ENCODE assay signal across 16 cellular contexts in the genomic region with DNA sequence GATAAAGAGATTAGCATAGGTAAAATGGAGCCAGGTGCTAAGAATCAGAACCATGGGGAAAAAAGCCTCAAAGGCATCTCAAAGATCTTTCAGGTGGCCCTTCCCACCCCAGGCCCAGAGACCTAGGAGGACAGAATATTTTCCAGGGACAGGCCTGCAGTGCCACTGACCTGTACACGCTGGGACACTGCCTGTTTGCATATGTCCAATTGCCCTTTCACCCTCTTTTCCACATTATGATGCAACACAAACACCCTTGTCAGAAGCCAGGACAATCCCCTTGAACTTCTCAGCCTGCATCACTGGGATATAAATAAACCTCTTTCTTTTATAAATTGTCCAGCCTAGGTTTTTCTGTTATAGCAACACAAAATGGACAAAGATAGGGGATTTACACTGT.
DNase-seq lines count a peak whose midpoint lies in the region; ATAC-seq and TF ChIP-seq lines count a peak whose summit lies in the region.
"Had no signal": no experiment of that assay in that cellular context is flagged by ENCODE, and none has a peak within 500 bp of the region (broad histone marks: within the 10 kb centered on the region; RNA-seq: fewer than 3 reads in every experiment).

No MANE protein-coding gene starts in this region.

- no peak for DNase-seq in Right ventricle myocardium superior
- DNase-seq in left ventricle myocardium inferior: no peak
- no peak for DNase-seq in left ventricle myocardium superior
- peak; percentile 78 for DNase-seq in left lobe of liver (ENCODE audit: low spot score)
- DNase-seq in HCEC 1CT: no peak
- DNase-seq in AG20443 (ENCODE audit: low spot score): no peak
- DNase-seq: BE2C; C1 segment of cervical spinal cord; CD4-positive, CD25-positive, alpha-beta regulatory T cell; CD8-positive, alpha-beta memory T cell; COR-L47; DMS 273 treated with DMSO at 0.1 percent for 48 hours; DMS79; GDM1; GOT3; H7 had no signal

- no peak overlapping the region for H3K4me3 ChIP-seq in left ventricle myocardium inferior

- H3K27ac ChIP-seq in left ventricle myocardium inferior (replicated peaks): no peak overlapping the region

- TF ChIP-seq CTCF in left ventricle myocardium inferior (IDR thresholded peaks at IDR 0.05; ENCODE audit: borderline replicate concordance): no peak

- H3K4me1 ChIP-seq in left ventricle myocardium inferior: peaks cover 7% of the 10 kb centered on the region
- H3K4me1 ChIP-seq: BE2C had no signal

- intact Hi-C loops in Right ventricle myocardium superior (cut with DNase I): no loop called here
- intact Hi-C loops in left ventricle myocardium inferior (cut with micrococcal nuclease): no loop called here
- intact Hi-C loops in left ventricle myocardium superior (cut with micrococcal nuclease): no loop called here

- H3K36me3 ChIP-seq in left ventricle myocardium inferior: no peaks in the 10 kb centered on the region
- H3K36me3 ChIP-seq: BE2C had no signal

- no peaks in the 10 kb centered on the region for H3K9me3 ChIP-seq in left ventricle myocardium inferior (replicated peaks)
- H3K9me3 ChIP-seq: BE2C had no signal

- ATAC-seq in Right ventricle myocardium superior (ENCODE audit: poor library complexity) (peak; percentile 63), left ventricle myocardium superior (peak; percentile 89), left lobe of liver (peak; percentile 98)

- H3K27me3 ChIP-seq in left ventricle myocardium inferior (ENCODE audit: low read depth): no peaks in the 10 kb centered on the region
- H3K27me3 ChIP-seq: BE2C had no signal
